In genomic region chr5:131163315-131164119, GRCh38 we compare ENCODE assay signal across 8 cellular contexts. TPM values are rescaled to one million over a fixed set of nuclear protein-coding genes. Genes with fewer than 3 reads are reported as not detected.
DNase-seq lines count a peak whose midpoint lies in the region; ATAC-seq lines count a peak whose summit lies in the region.

No MANE protein-coding gene starts in this region.

- H3K4me3 Mint-ChIP-seq in CD4-positive, CD25-positive, alpha-beta regulatory T cell, result peak overlapping the region; percentile 88 to 94 (median 92)
- H3K4me3 Mint-ChIP-seq in activated T-helper 1 cell treated with anti-CD3 and anti-CD28 coated beads, Interleukin-12 subunit alpha, Interleukin-12 subunit beta, Interleukin-2, Interleukin-4 antibody, amounts not matched to agents 30 ng/mL and 10 ng/mL and 1 ng/mL, durations not matched to agents 14 hours and 24 hours and 36 hours, result peak overlapping the region; percentile 98
- peak overlapping the region; percentile 85 for H3K4me3 Mint-ChIP-seq in stimulated activated effector memory CD8-positive, alpha-beta T cell treated with anti-CD3 and anti-CD28 coated beads, Interleukin-12 subunit alpha, Interleukin-12 subunit beta, amount 100 ng/mL, for 72 hours

- DNase-seq in CD4-positive, CD25-positive, alpha-beta regulatory T cell, result peak in 2 of 3 donors; percentile 7 to 57
- peak; percentile 67 for DNase-seq in HuH-7 (ENCODE audit: low spot score)
- no peak for DNase-seq in activated T-helper 1 cell treated with anti-CD3 and anti-CD28 coated beads, Interleukin-12 subunit alpha, Interleukin-12 subunit beta, Interleukin-2, Interleukin-4 antibody, amounts not matched to agents 30 ng/mL and 10 ng/mL and 1 ng/mL, durations not matched to agents 14 hours and 24 hours and 36 hours (ENCODE audit: low spot score)
- no peak for DNase-seq in stimulated activated effector memory CD8-positive, alpha-beta T cell treated with anti-CD3 and anti-CD28 coated beads, Interleukin-12 subunit alpha, Interleukin-12 subunit beta, amount 100 ng/mL, for 72 hours (ENCODE audit: low spot score in 2 of 2)

- H3K4me1 ChIP-seq in CD4-positive, CD25-positive, alpha-beta regulatory T cell (ENCODE audit: control insufficient read depth, insufficient read depth, low read length, poor library complexity, severe bottlenecking), result peaks cover 34% of the 10 kb centered on the region
- H3K4me1 ChIP-seq in iPS-15b (ENCODE audit: control insufficient read depth, insufficient read depth, low read length), result no peaks in the 10 kb centered on the region

- H3K27ac ChIP-seq in CD4-positive, CD25-positive, alpha-beta regulatory T cell (ENCODE audit: insufficient read depth, low read length, poor library complexity, severe bottlenecking), result peak overlapping the region; percentile 93

- H3K9me3 ChIP-seq in CD4-positive, CD25-positive, alpha-beta regulatory T cell (ENCODE audit: control insufficient read depth in 2 of 2, low read length in 2 of 2), result no peaks in the 10 kb centered on the region
- H3K9me3 ChIP-seq in iPS-15b (ENCODE audit: control insufficient read depth, insufficient read depth, low read length), result no peaks in the 10 kb centered on the region

- H3K9ac ChIP-seq in iPS-15b (ENCODE audit: low read depth, low read length), result peak overlapping the region; percentile 85

- H3K27me3 ChIP-seq in CD4-positive, CD25-positive, alpha-beta regulatory T cell (ENCODE audit: control insufficient read depth, insufficient read depth, low read length), result no peaks in the 10 kb centered on the region
- H3K27me3 ChIP-seq in iPS-15b (ENCODE audit: control insufficient read depth, insufficient read depth, low read length), result no peaks in the 10 kb centered on the region

- H3K4me1 Mint-ChIP-seq in CD4-positive, CD25-positive, alpha-beta regulatory T cell, result peaks cover 18 to 62% (median 43%) of the 10 kb centered on the region in 4 donors
- peaks cover 48% of the 10 kb centered on the region for H3K4me1 Mint-ChIP-seq in activated T-helper 1 cell treated with anti-CD3 and anti-CD28 coated beads, Interleukin-12 subunit alpha, Interleukin-12 subunit beta, Interleukin-2, Interleukin-4 antibody, amounts not matched to agents 30 ng/mL and 10 ng/mL and 1 ng/mL, durations not matched to agents 14 hours and 24 hours and 36 hours (ENCODE audit: low read depth)
- peaks cover 31% of the 10 kb centered on the region for H3K4me1 Mint-ChIP-seq in stimulated activated effector memory CD8-positive, alpha-beta T cell treated with anti-CD3 and anti-CD28 coated beads, Interleukin-12 subunit alpha, Interleukin-12 subunit beta, amount 100 ng/mL, for 72 hours

- peaks cover 0 to 1% (median 0%) of the 10 kb centered on the region in 7 donors for H3K9me3 Mint-ChIP-seq in CD4-positive, CD25-positive, alpha-beta regulatory T cell
- H3K9me3 Mint-ChIP-seq in activated T-helper 1 cell treated with anti-CD3 and anti-CD28 coated beads, Interleukin-12 subunit alpha, Interleukin-12 subunit beta, Interleukin-2, Interleukin-4 antibody, amounts not matched to agents 30 ng/mL and 10 ng/mL and 1 ng/mL, durations not matched to agents 14 hours and 24 hours and 36 hours, result no peaks in the 10 kb centered on the region
- H3K9me3 Mint-ChIP-seq in stimulated activated effector memory CD8-positive, alpha-beta T cell treated with anti-CD3 and anti-CD28 coated beads, Interleukin-12 subunit alpha, Interleukin-12 subunit beta, amount 100 ng/mL, for 72 hours, result no peaks in the 10 kb centered on the region

- ATAC-seq in CD4-positive, CD25-positive, alpha-beta regulatory T cell (ENCODE audit: low read depth in 2 of 2), result no peak
- no peak for ATAC-seq in stimulated activated effector memory CD8-positive, alpha-beta T cell treated with anti-CD3 and anti-CD28 coated beads, Interleukin-12 subunit alpha, Interleukin-12 subunit beta, amount 100 ng/mL, for 72 hours
- ATAC-seq in HG03432 (IDR thresholded peaks at IDR 0.05; ENCODE audit: unreplicated experiment), result no peak
- no peak for ATAC-seq in GM21576 (IDR thresholded peaks at IDR 0.05; ENCODE audit: unreplicated experiment)
- ATAC-seq in HG02870 (IDR thresholded peaks at IDR 0.05; ENCODE audit: unreplicated experiment), result no peak

- H3K4me3 ChIP-seq in CD4-positive, CD25-positive, alpha-beta regulatory T cell (ENCODE audit: low read depth, low read length), result peak overlapping the region; percentile 93
- peak overlapping the region; percentile 96 for H3K4me3 ChIP-seq in iPS-15b (ENCODE audit: low read depth, low read length)

- H3K27me3 Mint-ChIP-seq in CD4-positive, CD25-positive, alpha-beta regulatory T cell, result no peaks in the 10 kb centered on the region
- peaks cover 2% of the 10 kb centered on the region for H3K27me3 Mint-ChIP-seq in activated T-helper 1 cell treated with anti-CD3 and anti-CD28 coated beads, Interleukin-12 subunit alpha, Interleukin-12 subunit beta, Interleukin-2, Interleukin-4 antibody, amounts not matched to agents 30 ng/mL and 10 ng/mL and 1 ng/mL, durations not matched to agents 14 hours and 24 hours and 36 hours (ENCODE audit: insufficient read depth)

- peaks cover 41% of the 10 kb centered on the region for H3K36me3 ChIP-seq in CD4-positive, CD25-positive, alpha-beta regulatory T cell (ENCODE audit: control insufficient read depth, insufficient read depth, low read length)
- peaks cover 14% of the 10 kb centered on the region for H3K36me3 ChIP-seq in iPS-15b (ENCODE audit: control insufficient read depth, insufficient read depth, low read length)

- H3K27ac Mint-ChIP-seq in CD4-positive, CD25-positive, alpha-beta regulatory T cell, result peak overlapping the region; percentile 81 to 89 (median 87)
- peak overlapping the region; percentile 98 for H3K27ac Mint-ChIP-seq in activated T-helper 1 cell treated with anti-CD3 and anti-CD28 coated beads, Interleukin-12 subunit alpha, Interleukin-12 subunit beta, Interleukin-2, Interleukin-4 antibody, amounts not matched to agents 30 ng/mL and 10 ng/mL and 1 ng/mL, durations not matched to agents 14 hours and 24 hours and 36 hours
- H3K27ac Mint-ChIP-seq in stimulated activated effector memory CD8-positive, alpha-beta T cell treated with anti-CD3 and anti-CD28 coated beads, Interleukin-12 subunit alpha, Interleukin-12 subunit beta, amount 100 ng/mL, for 72 hours, result peak overlapping the region; percentile 95

- peaks cover 34% of the 10 kb centered on the region for H3K36me3 Mint-ChIP-seq in CD4-positive, CD25-positive, alpha-beta regulatory T cell
- H3K36me3 Mint-ChIP-seq in activated T-helper 1 cell treated with anti-CD3 and anti-CD28 coated beads, Interleukin-12 subunit alpha, Interleukin-12 subunit beta, Interleukin-2, Interleukin-4 antibody, amounts not matched to agents 30 ng/mL and 10 ng/mL and 1 ng/mL, durations not matched to agents 14 hours and 24 hours and 36 hours (ENCODE audit: low read depth), result peaks cover 46% of the 10 kb centered on the region
- H3K36me3 Mint-ChIP-seq in stimulated activated effector memory CD8-positive, alpha-beta T cell treated with anti-CD3 and anti-CD28 coated beads, Interleukin-12 subunit alpha, Interleukin-12 subunit beta, amount 100 ng/mL, for 72 hours, result peaks cover 76% of the 10 kb centered on the region

- intact Hi-C loops in activated T-helper 1 cell treated with anti-CD3 and anti-CD28 coated beads, Interleukin-12 subunit alpha, Interleukin-12 subunit beta, Interleukin-2, Interleukin-4 antibody, amounts not matched to agents 30 ng/mL and 10 ng/mL and 1 ng/mL, durations not matched to agents 14 hours and 24 hours and 36 hours (cut with micrococcal nuclease), result loop anchor here (1.0 to 5.0 kb wide), 5 partner anchors 8 to 471 kb away; partner anchors contain the start of gene RAPGEF6

RNA-seq across cellular contexts. Expression of gene HINT1, which starts 1.5 kb away (rescaled TPM):
- 222 TPM for total RNA-seq in CD4-positive, CD25-positive, alpha-beta regulatory T cell
- 100 to 1,000 TPM; 355 to 440 (median 415) TPM for polyA plus RNA-seq in CD4-positive, CD25-positive, alpha-beta regulatory T cell
- 249 and 262 TPM in 2 replicates for total RNA-seq in activated T-helper 1 cell treated with anti-CD3 and anti-CD28 coated beads, Interleukin-12 subunit alpha, Interleukin-12 subunit beta, Interleukin-2, Interleukin-4 antibody, amounts not matched to agents 30 ng/mL and 10 ng/mL and 1 ng/mL, durations not matched to agents 14 hours and 24 hours and 36 hours

RNA-seq across cellular contexts. Expression of gene LYRM7, which starts 7.2 kb away (rescaled TPM):
- total RNA-seq in CD4-positive, CD25-positive, alpha-beta regulatory T cell, result 6.5 TPM
- 1 to 10 TPM; 4.3 to 5.1 (median 4.7) TPM for polyA plus RNA-seq in CD4-positive, CD25-positive, alpha-beta regulatory T cell
- 13.7 and 15.8 TPM in 2 replicates for total RNA-seq in activated T-helper 1 cell treated with anti-CD3 and anti-CD28 coated beads, Interleukin-12 subunit alpha, Interleukin-12 subunit beta, Interleukin-2, Interleukin-4 antibody, amounts not matched to agents 30 ng/mL and 10 ng/mL and 1 ng/mL, durations not matched to agents 14 hours and 24 hours and 36 hours

Comparison
In these comparisons a context has a peak if more than half of its experiments do, and no peak if none do; other contexts are left out.
1. DNase-seq: peak in CD4-positive, CD25-positive, alpha-beta regulatory T cell (2 of 3) and HuH-7 (single experiment); none in activated T-helper 1 cell treated with anti-CD3 and anti-CD28 coated beads, Interleukin-12 subunit alpha, Interleukin-12 subunit beta, Interleukin-2, Interleukin-4 antibody, amounts not matched to agents 30 ng/mL and 10 ng/mL and 1 ng/mL, durations not matched to agents 14 hours and 24 hours and 36 hours (single experiment) and stimulated activated effector memory CD8-positive, alpha-beta T cell treated with anti-CD3 and anti-CD28 coated beads, Interleukin-12 subunit alpha, Interleukin-12 subunit beta, amount 100 ng/mL, for 72 hours (0 of 2).
2. Peak in every context shown above with its lines, with median percentiles within 50 percentile points of each other: H3K27ac Mint-ChIP-seq and H3K4me3 Mint-ChIP-seq.